In the genomic region with DNA sequence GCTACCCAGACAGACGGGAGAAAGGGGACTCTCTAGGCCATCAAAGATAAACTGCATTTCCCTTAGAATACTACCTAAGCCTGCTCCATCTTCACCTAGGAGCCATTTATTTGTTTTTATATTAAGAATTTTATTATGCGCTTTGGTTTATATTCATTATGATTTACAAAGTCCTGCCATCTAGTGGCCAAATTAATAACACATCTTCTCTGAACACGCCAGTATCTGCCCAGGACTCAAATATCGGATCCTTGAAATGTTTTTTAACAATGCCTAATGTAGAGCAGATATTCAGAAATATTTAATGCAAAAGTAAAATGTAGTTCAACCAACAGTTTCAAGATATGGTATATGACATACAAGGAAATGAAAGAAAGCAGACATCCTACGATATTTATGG, we compare ENCODE assay signal across 9 cellular contexts. TPM values are rescaled to one million over a fixed set of nuclear protein-coding genes. Genes with fewer than 3 reads are reported as not detected.
DNase-seq lines count a peak whose midpoint lies in the region; ATAC-seq, FAIRE-seq and TF ChIP-seq lines count a peak whose summit lies in the region.
"Had no signal": no experiment of that assay in that cellular context is flagged by ENCODE, and none has a peak within 500 bp of the region (broad histone marks: within the 10 kb centered on the region; RNA-seq: fewer than 3 reads in every experiment).

No MANE protein-coding gene starts in this region.

- TF ChIP-seq CTCF in ascending aorta (IDR thresholded peaks at IDR 0.05) (peak in 2 of 3 experiments; percentile 37 to 56), HepG2 (CRISPR knock-in tag; IDR thresholded peaks at IDR 0.05) (no peak)

- CTCF ChIA-PET in HepG2 (lab: Yijun Ruan, JAX; ENCODE audit: low intra/inter-chr PET ratio, low total read pairs), result no interaction called here

- H3K9ac ChIP-seq in HepG2 (ENCODE audit: insufficient read depth, low read depth, low read length), result no peak overlapping the region

- H3K27ac ChIP-seq in ascending aorta, result no peak overlapping the region
- H3K27ac ChIP-seq in HepG2 (ENCODE audit: extremely low read length, insufficient read depth, low read length), result no peak overlapping the region

- FAIRE-seq in HepG2 (lab: Jason Lieb, UNC), result peak; percentile 86

- H3K4me2 ChIP-seq in HepG2 (ENCODE audit: low read depth, low read length), result no peak overlapping the region

- TF ChIP-seq POLR2A in HepG2 (IDR thresholded peaks at IDR 0.05; ENCODE audit: insufficient read depth in 1 of 2, low read depth in 2 of 2, low read length in 2 of 2), result no peak

- POLR2A ChIA-PET in HepG2 (lab: Yijun Ruan, JAX), result no interaction called here

- H4K20me1 ChIP-seq in HepG2 (ENCODE audit: insufficient read depth, low read length), result no peaks in the 10 kb centered on the region

- DNase-seq in G401 (ENCODE audit: low spot score) (peak; percentile 28), Kasumi-1 (lab: John Stamatoyannopoulos, UW) (peak; percentile 38 to 52), ascending aorta (ENCODE audit: low spot score in 2 of 2) (no peak), HepG2 (ENCODE audit: low spot score) (no peak), HuH-7.5 (ENCODE audit: low spot score) (no peak), H7 (no peak)
- DNase-seq in activated T-cell treated with anti-CD3 and anti-CD28 coated beads, Interleukin-2, amount 50 U/mL, for 48 hours, result no peak
- DNase-seq: T-cell had no signal

- no peak for TF ChIP-seq EP300 in HepG2 (IDR thresholded peaks at IDR 0.05; ENCODE audit: low read depth in 2 of 2, low read length in 2 of 2)
- no peak for TF ChIP-seq EP300 in HepG2 (CRISPR knock-in tag; IDR thresholded peaks at IDR 0.05; ENCODE audit: borderline replicate concordance)

- intact Hi-C loops in ascending aorta (cut with DNase I), result no loop called here
- intact Hi-C loops in HepG2 (cut with micrococcal nuclease; ENCODE audit: unreplicated experiment), result no loop called here

- H3K4me3 ChIP-seq in ascending aorta (no peak overlapping the region), HepG2 (replicated peaks in 1 of 3; ENCODE audit: insufficient read depth in 1 of 3, low read depth in 2 of 3, low read length in 3 of 3) (no peak overlapping the region), H7 (ENCODE audit: insufficient read depth, low read depth, low read length) (no peak overlapping the region)

- no peaks in the 10 kb centered on the region for H3K79me2 ChIP-seq in HepG2 (ENCODE audit: insufficient read depth, low read length)

- no peak overlapping the region for H2AFZ ChIP-seq in HepG2 (ENCODE audit: low read length)

- no peak for TF ChIP-seq RAD21 in HepG2 (CRISPR knock-in tag; IDR thresholded peaks at IDR 0.05)

- 35% methylated on average over 5 of the region's 5 CpGs for WGBS in HepG2 (ENCODE audit: low lambda C conversion rate)

- H3K9me3 ChIP-seq in ascending aorta (peaks cover 0 to 1% of the 10 kb centered on the region in 2 donors), HepG2 (ENCODE audit: low read length) (no peaks in the 10 kb centered on the region)

- 0 out of 3 replicates have a peak, but pooled peaks have one; percentile 42 for ATAC-seq in HepG2
- ATAC-seq in GM21515 (IDR thresholded peaks at IDR 0.05; ENCODE audit: unreplicated experiment), result no peak

- in situ Hi-C loops in G401 (cut with HindIII; ENCODE audit: low sequenced_read_pairs), result no loop called here
- in situ Hi-C loops in HepG2 (cut with HindIII; ENCODE audit: extremely low pct_ligation_motif_present, low pct_unique_long_range_greater_than_20kb), result no loop called here

- no TSS peak for BruUV-seq in HepG2 (replicated peaks; lab: Mats Ljungman, UMichigan)

- H3K36me3 ChIP-seq in ascending aorta, result no peaks in the 10 kb centered on the region
- H3K36me3 ChIP-seq in HepG2 (replicated peaks in 1 of 2; ENCODE audit: control insufficient read depth in 1 of 2, insufficient read depth in 2 of 2, low read length in 2 of 2), result no peaks in the 10 kb centered on the region
- H3K36me3 ChIP-seq in H7 (replicated peaks; ENCODE audit: control insufficient read depth, insufficient read depth, low read length), result no peaks in the 10 kb centered on the region

- H3K4me1 ChIP-seq in ascending aorta (no peaks in the 10 kb centered on the region), HepG2 (ENCODE audit: insufficient read depth, low read length) (no peaks in the 10 kb centered on the region)

- H3K27me3 ChIP-seq in ascending aorta (no peaks in the 10 kb centered on the region), HepG2 (ENCODE audit: control insufficient read depth in 1 of 2, insufficient read depth in 2 of 2, low read length in 2 of 2) (no peaks in the 10 kb centered on the region), H7 (ENCODE audit: control insufficient read depth, insufficient read depth, low read length) (no peaks in the 10 kb centered on the region)

TF ChIP-seq in HepG2, 621 proteins besides CTCF, POLR2A, EP300 and RAD21:
- TF ChIP-seq NFRKB (IDR thresholded peaks at IDR 0.05) (no peak), CCDC6 (CRISPR knock-in tag; IDR thresholded peaks at IDR 0.05) (no peak), MATR3 (CRISPR knock-in tag; IDR thresholded peaks at IDR 0.05) (no peak), ELF1 (CRISPR knock-in tag; IDR thresholded peaks at IDR 0.05) (no peak), ZNF337 (CRISPR knock-in tag; IDR thresholded peaks at IDR 0.05; ENCODE audit: borderline replicate concordance, low read depth) (no peak), ZNF878 (CRISPR knock-in tag; IDR thresholded peaks at IDR 0.05) (no peak), SMAD1 (CRISPR knock-in tag; IDR thresholded peaks at IDR 0.05; ENCODE audit: borderline replicate concordance, low read depth) (no peak), NFIB (CRISPR knock-in tag; IDR thresholded peaks at IDR 0.05; ENCODE audit: borderline replicate concordance) (no peak), ZNF367 (CRISPR knock-in tag; IDR thresholded peaks at IDR 0.05; ENCODE audit: borderline replicate concordance) (no peak)
- TF ChIP-seq, protein P1, sequence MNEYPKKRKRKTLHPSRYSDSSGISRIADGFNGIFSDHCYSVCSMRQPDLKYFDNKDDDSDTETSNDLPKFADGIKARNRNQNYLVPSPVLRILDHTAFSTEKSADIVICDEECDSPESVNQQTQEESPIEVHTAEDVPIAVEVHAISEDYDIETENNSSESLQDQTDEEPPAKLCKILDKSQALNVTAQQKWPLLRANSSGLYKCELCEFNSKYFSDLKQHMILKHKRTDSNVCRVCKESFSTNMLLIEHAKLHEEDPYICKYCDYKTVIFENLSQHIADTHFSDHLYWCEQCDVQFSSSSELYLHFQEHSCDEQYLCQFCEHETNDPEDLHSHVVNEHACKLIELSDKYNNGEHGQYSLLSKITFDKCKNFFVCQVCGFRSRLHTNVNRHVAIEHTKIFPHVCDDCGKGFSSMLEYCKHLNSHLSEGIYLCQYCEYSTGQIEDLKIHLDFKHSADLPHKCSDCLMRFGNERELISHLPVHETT (CRISPR knock-in tag; conservative IDR thresholded peaks at IDR 0.05), result no peak
- TF ChIP-seq, protein P2, sequence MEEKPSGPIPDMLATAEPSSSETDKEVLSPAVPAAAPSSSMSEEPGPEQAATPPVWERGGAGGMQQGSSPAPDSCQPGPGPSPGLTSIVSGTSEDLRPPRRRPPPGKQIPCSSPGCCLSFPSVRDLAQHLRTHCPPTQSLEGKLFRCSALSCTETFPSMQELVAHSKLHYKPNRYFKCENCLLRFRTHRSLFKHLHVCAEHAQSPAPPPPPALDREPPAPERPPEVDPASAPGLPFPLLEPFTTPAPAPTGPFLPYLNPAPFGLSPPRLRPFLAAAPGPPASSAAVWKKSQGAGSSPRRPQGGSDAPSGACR (CRISPR knock-in tag; IDR thresholded peaks at IDR 0.05), result no peak
- TF ChIP-seq, protein P3, sequence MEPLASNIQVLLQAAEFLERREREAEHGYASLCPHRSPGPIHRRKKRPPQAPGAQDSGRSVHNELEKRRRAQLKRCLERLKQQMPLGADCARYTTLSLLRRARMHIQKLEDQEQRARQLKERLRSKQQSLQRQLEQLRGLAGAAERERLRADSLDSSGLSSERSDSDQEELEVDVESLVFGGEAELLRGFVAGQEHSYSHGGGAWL (CRISPR knock-in tag; IDR thresholded peaks at IDR 0.05), result no peak
- TF ChIP-seq, protein P4, sequence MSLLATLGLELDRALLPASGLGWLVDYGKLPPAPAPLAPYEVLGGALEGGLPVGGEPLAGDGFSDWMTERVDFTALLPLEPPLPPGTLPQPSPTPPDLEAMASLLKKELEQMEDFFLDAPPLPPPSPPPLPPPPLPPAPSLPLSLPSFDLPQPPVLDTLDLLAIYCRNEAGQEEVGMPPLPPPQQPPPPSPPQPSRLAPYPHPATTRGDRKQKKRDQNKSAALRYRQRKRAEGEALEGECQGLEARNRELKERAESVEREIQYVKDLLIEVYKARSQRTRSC (CRISPR knock-in tag; IDR thresholded peaks at IDR 0.05; ENCODE audit: low read depth), result no peak

RNA-seq across cellular contexts. Expression of a gene that starts 20.8 kb away (rescaled TPM):
- 55.0 and 79.7 TPM in 2 replicates for total RNA-seq in G401 (2014; rRNA removed; shearing (Covaris generic))
- total RNA-seq in ascending aorta (46.2 TPM), HepG2 (2016; rRNA removed; fragmentation: Illumina TruSeq; extraction: Trizol) (24.4 and 29.2 TPM in 2 replicates)
- 11.1 and 12.0 TPM in 2 replicates for total RNA-seq in HepG2 (2016; cell fraction: cytosol; rRNA removed; fragmentation: Illumina TruSeq; extraction: Trizol; ENCODE audit: low read depth)
- 26.5 and 27.5 TPM in 2 replicates for total RNA-seq in HepG2 (2016; cell fraction: insoluble cytoplasmic fraction; rRNA removed; fragmentation: Illumina TruSeq; extraction: Trizol)
- total RNA-seq in HepG2 (2016; cell fraction: membrane; rRNA removed; fragmentation: Illumina TruSeq; extraction: Trizol), result 21.5 and 24.9 TPM in 2 replicates
- 13.1 and 13.4 TPM in 2 replicates for total RNA-seq in HepG2 (2016; cell fraction: nucleus; rRNA removed; fragmentation: Illumina TruSeq; extraction: Trizol)
- 8.9 and 10.6 TPM in 2 replicates for polyA plus RNA-seq in HepG2 (2011; rRNA removed)
- polyA plus RNA-seq in HepG2 (2011; cell fraction: cytosol; rRNA removed), result 10.4 and 10.6 TPM in 2 replicates
- polyA plus RNA-seq in HepG2 (2011; cell fraction: nucleus; rRNA removed), result 5.8 and 7.2 TPM in 2 replicates
- polyA plus RNA-seq in HepG2 (2012), result 10.4 and 10.5 TPM in 2 replicates
- 6.1 and 6.9 TPM in 2 replicates for polyA plus RNA-seq in HepG2 (2016; cell fraction: cytosol; fragmentation: Illumina TruSeq; extraction: Trizol; ENCODE audit: low read depth)
- polyA plus RNA-seq in HepG2 (2016; cell fraction: insoluble cytoplasmic fraction; fragmentation: Illumina TruSeq; extraction: Trizol; ENCODE audit: low read depth), result 29.8 and 30.5 TPM in 2 replicates
- polyA plus RNA-seq in HepG2 (2016; cell fraction: membrane; fragmentation: Illumina TruSeq; extraction: Trizol; ENCODE audit: low read depth), result 11.1 and 11.7 TPM in 2 replicates
- polyA plus RNA-seq in HepG2 (2016; cell fraction: nucleus; fragmentation: Illumina TruSeq; extraction: Trizol; ENCODE audit: insufficient read depth, low read depth), result 18.4 and 19.2 TPM in 2 replicates
- polyA minus RNA-seq in HepG2 (2011; rRNA and poly(A)+ RNA removed; ENCODE audit: low replicate concordance), result 30.2 and 139 TPM in 2 replicates
- 15.6 and 20.8 TPM in 2 replicates for polyA minus RNA-seq in HepG2 (2011; cell fraction: cytosol; rRNA and poly(A)+ RNA removed)
- polyA minus RNA-seq in HepG2 (2011; cell fraction: nucleus; rRNA and poly(A)+ RNA removed), result 6.4 and 8.2 TPM in 2 replicates
- 57.8 and 65.4 TPM in 2 replicates for total RNA-seq in H7 (2014; rRNA removed; shearing (Covaris generic))

Comparison
In these comparisons a context has a peak if more than half of its experiments do, and no peak if none do; other contexts are left out.
1. DNase-seq: peak in G401 (single experiment) and Kasumi-1 (2 of 2); none in ascending aorta (0 of 2), HepG2 (single experiment), HuH-7.5 (single experiment), H7 (single experiment) and activated T-cell treated with anti-CD3 and anti-CD28 coated beads, Interleukin-2, amount 50 U/mL, for 48 hours (0 of 2).